17 cellular contexts compared by ENCODE assay signal in genomic region chr11:116955949-116956348, GRCh38.
DNase-seq lines count a peak whose midpoint lies in the region; ATAC-seq and TF ChIP-seq lines count a peak whose summit lies in the region.
"Had no signal": no experiment of that assay in that cellular context is flagged by ENCODE, and none has a peak within 500 bp of the region (broad histone marks: within the 10 kb centered on the region; RNA-seq: fewer than 3 reads in every experiment).

No MANE protein-coding gene starts in this region.

- ATAC-seq in activated CD8-positive, alpha-beta T cell treated with anti-CD3 and anti-CD28 coated beads for 36 hours, result no peak
- no peak for ATAC-seq in activated CD8-positive, alpha-beta T cell treated with anti-CD3 and anti-CD28 coated beads, Interleukin-2, amount 10 ng/mL, durations not matched to agents 7 days and 5 days
- no peak for ATAC-seq in central memory CD8-positive, alpha-beta T cell (replicated peaks; ENCODE audit: extremely low read depth, poor library complexity, severe bottlenecking)
- no peak for ATAC-seq in HG03469 (IDR thresholded peaks at IDR 0.05; ENCODE audit: unreplicated experiment)

- 63% methylated on average over 4 of the region's 4 CpGs for WGBS in suprapubic skin

- H3K27ac Mint-ChIP-seq in activated CD8-positive, alpha-beta T cell treated with anti-CD3 and anti-CD28 coated beads for 36 hours, result peak overlapping the region; percentile 32
- no peak overlapping the region for H3K27ac Mint-ChIP-seq in activated CD8-positive, alpha-beta T cell treated with anti-CD3 and anti-CD28 coated beads, Interleukin-2, amount 10 ng/mL, durations not matched to agents 7 days and 5 days
- H3K27ac Mint-ChIP-seq in central memory CD8-positive, alpha-beta T cell (ENCODE audit: low read depth), result peak overlapping the region; percentile 93
- peak overlapping the region; percentile 81 to 92 (median 90) for H3K27ac Mint-ChIP-seq in immature natural killer cell
- H3K27ac Mint-ChIP-seq: type B pancreatic cell had no signal

- no peak for TF ChIP-seq CTCF in activated CD8-positive, alpha-beta T cell treated with anti-CD3 and anti-CD28 coated beads for 36 hours (IDR thresholded peaks at IDR 0.05)
- TF ChIP-seq CTCF in suprapubic skin (IDR thresholded peaks at IDR 0.05), result no peak

- CTCF ChIA-PET in activated CD8-positive, alpha-beta T cell treated with anti-CD3 and anti-CD28 coated beads for 36 hours (lab: Charles Lee), result interaction anchor here (1.0 kb wide), 1 partner anchor 76 kb away, joined by 3 read pairs; no protein-coding TSS in a partner anchor
- CTCF ChIA-PET in activated CD8-positive, alpha-beta T cell treated with anti-CD3 and anti-CD28 coated beads, Interleukin-2, amount 10 ng/mL, durations not matched to agents 7 days and 5 days (lab: Charles Lee), result interaction anchor here (1.0 kb wide), 1 partner anchor 17 kb away, joined by 5 read pairs; no protein-coding TSS in a partner anchor

- H3K9me3 Mint-ChIP-seq in activated CD8-positive, alpha-beta T cell treated with anti-CD3 and anti-CD28 coated beads for 36 hours, result no peaks in the 10 kb centered on the region
- H3K9me3 Mint-ChIP-seq in activated CD8-positive, alpha-beta T cell treated with anti-CD3 and anti-CD28 coated beads, Interleukin-2, amount 10 ng/mL, durations not matched to agents 7 days and 5 days (ENCODE audit: insufficient read depth), result no peaks in the 10 kb centered on the region
- no peaks in the 10 kb centered on the region for H3K9me3 Mint-ChIP-seq in central memory CD8-positive, alpha-beta T cell
- no peaks in the 10 kb centered on the region for H3K9me3 Mint-ChIP-seq in immature natural killer cell
- H3K9me3 Mint-ChIP-seq: type B pancreatic cell had no signal

- H3K36me3 Mint-ChIP-seq in activated CD8-positive, alpha-beta T cell treated with anti-CD3 and anti-CD28 coated beads for 36 hours (ENCODE audit: low read depth), result peaks cover 12% of the 10 kb centered on the region
- peaks cover 11% of the 10 kb centered on the region for H3K36me3 Mint-ChIP-seq in activated CD8-positive, alpha-beta T cell treated with anti-CD3 and anti-CD28 coated beads, Interleukin-2, amount 10 ng/mL, durations not matched to agents 7 days and 5 days (ENCODE audit: low read depth)
- peaks cover 16% of the 10 kb centered on the region for H3K36me3 Mint-ChIP-seq in central memory CD8-positive, alpha-beta T cell (ENCODE audit: insufficient read depth)
- peaks cover 1 to 12% (median 2%) of the 10 kb centered on the region in 3 donors for H3K36me3 Mint-ChIP-seq in immature natural killer cell

- no peaks in the 10 kb centered on the region for H3K27me3 ChIP-seq in suprapubic skin
- H3K27me3 ChIP-seq: Peyer's patch had no signal

- peak overlapping the region; percentile 45 for H3K27ac ChIP-seq in suprapubic skin
- H3K27ac ChIP-seq: VCaP had no signal

- H3K9me3 ChIP-seq in suprapubic skin, result no peaks in the 10 kb centered on the region
- H3K9me3 ChIP-seq: Peyer's patch had no signal

- peaks cover 27% of the 10 kb centered on the region for H3K4me1 ChIP-seq in suprapubic skin
- H3K4me1 ChIP-seq: Peyer's patch had no signal

- no peak for DNase-seq in activated CD8-positive, alpha-beta T cell treated with anti-CD3 and anti-CD28 coated beads for 36 hours
- no peak for DNase-seq in activated CD8-positive, alpha-beta T cell treated with anti-CD3 and anti-CD28 coated beads, Interleukin-2, amount 10 ng/mL, durations not matched to agents 7 days and 5 days
- no peak for DNase-seq in central memory CD8-positive, alpha-beta T cell (ENCODE audit: low spot score in 2 of 2)
- DNase-seq in immature natural killer cell (no peak), suprapubic skin (ENCODE audit: low spot score in 2 of 2) (no peak), T-helper 9 cell (no peak), mesenteric fat pad (ENCODE audit: low spot score) (no peak)
- DNase-seq: activated CD8-positive, alpha-beta memory T cell treated with anti-CD3 and anti-CD28 coated beads, Interleukin-2, amount 50 U/mL, for 4 hours; activated naive CD4-positive, alpha-beta T cell treated with Interleukin-2 at 50 U/mL for 16 hours; erythroblast; islet precursor cell; NCI-H1092; Peyer's patch; SW 1271 had no signal

- POLR2A ChIA-PET in activated CD8-positive, alpha-beta T cell treated with anti-CD3 and anti-CD28 coated beads for 36 hours (lab: Charles Lee), result no interaction called here
- POLR2A ChIA-PET in activated CD8-positive, alpha-beta T cell treated with anti-CD3 and anti-CD28 coated beads, Interleukin-2, amount 10 ng/mL, durations not matched to agents 7 days and 5 days (lab: Charles Lee), result no interaction called here

- no peak for TF ChIP-seq POLR2A in suprapubic skin (IDR thresholded peaks at IDR 0.05)

- intact Hi-C loops in activated CD8-positive, alpha-beta T cell treated with anti-CD3 and anti-CD28 coated beads for 36 hours (cut with micrococcal nuclease), result no loop called here

- H3K36me3 ChIP-seq in suprapubic skin, result peaks cover 9% of the 10 kb centered on the region

- H3K4me3 Mint-ChIP-seq in activated CD8-positive, alpha-beta T cell treated with anti-CD3 and anti-CD28 coated beads for 36 hours, result no peak overlapping the region
- no peak overlapping the region for H3K4me3 Mint-ChIP-seq in activated CD8-positive, alpha-beta T cell treated with anti-CD3 and anti-CD28 coated beads, Interleukin-2, amount 10 ng/mL, durations not matched to agents 7 days and 5 days
- no peak overlapping the region for H3K4me3 Mint-ChIP-seq in central memory CD8-positive, alpha-beta T cell
- H3K4me3 Mint-ChIP-seq in immature natural killer cell, result peak overlapping the region in 4 of 5 donors; percentile 5 to 56 (median 48)
- H3K4me3 Mint-ChIP-seq: type B pancreatic cell had no signal

- H3K4me3 ChIP-seq in suprapubic skin, result no peak overlapping the region
- H3K4me3 ChIP-seq: Peyer's patch had no signal

- peaks cover 42% of the 10 kb centered on the region for H3K4me1 Mint-ChIP-seq in activated CD8-positive, alpha-beta T cell treated with anti-CD3 and anti-CD28 coated beads for 36 hours (ENCODE audit: low read depth)
- H3K4me1 Mint-ChIP-seq in activated CD8-positive, alpha-beta T cell treated with anti-CD3 and anti-CD28 coated beads, Interleukin-2, amount 10 ng/mL, durations not matched to agents 7 days and 5 days (ENCODE audit: low read depth), result peaks cover 23% of the 10 kb centered on the region
- peaks cover 62% of the 10 kb centered on the region for H3K4me1 Mint-ChIP-seq in central memory CD8-positive, alpha-beta T cell
- H3K4me1 Mint-ChIP-seq in immature natural killer cell, result peaks cover 63 to 82% of the 10 kb centered on the region in 2 donors

- no peaks in the 10 kb centered on the region for H3K27me3 Mint-ChIP-seq in activated CD8-positive, alpha-beta T cell treated with anti-CD3 and anti-CD28 coated beads for 36 hours
- no peaks in the 10 kb centered on the region for H3K27me3 Mint-ChIP-seq in activated CD8-positive, alpha-beta T cell treated with anti-CD3 and anti-CD28 coated beads, Interleukin-2, amount 10 ng/mL, durations not matched to agents 7 days and 5 days (ENCODE audit: low read depth)
- H3K27me3 Mint-ChIP-seq in central memory CD8-positive, alpha-beta T cell, result no peaks in the 10 kb centered on the region
- peaks cover 0 to 6% (median 2%) of the 10 kb centered on the region in 3 donors for H3K27me3 Mint-ChIP-seq in immature natural killer cell (ENCODE audit: low read depth in 3 of 3)
- H3K27me3 Mint-ChIP-seq: type B pancreatic cell had no signal

- TF ChIP-seq EP300 in suprapubic skin (IDR thresholded peaks at IDR 0.05), result no peak

Comparison
In these comparisons a context has a peak if more than half of its experiments do, and no peak if none do; other contexts are left out.
1. H3K4me3 Mint-ChIP-seq: peak in immature natural killer cell (4 of 5); none in activated CD8-positive, alpha-beta T cell treated with anti-CD3 and anti-CD28 coated beads for 36 hours (single experiment), activated CD8-positive, alpha-beta T cell treated with anti-CD3 and anti-CD28 coated beads, Interleukin-2, amount 10 ng/mL, durations not matched to agents 7 days and 5 days (single experiment) and central memory CD8-positive, alpha-beta T cell (single experiment).